In genomic region chr12:93449277-93449676, GRCh38 we compare ENCODE assay signal across 1 cellular context.
A peak's percentile ranks its signal among the peaks of the same experiment; 100 is the strongest.
TF ChIP-seq lines count a peak whose summit lies in the region.

No MANE protein-coding gene starts in this region.

TF ChIP-seq in HepG2, 621 proteins besides CTCF, POLR2A, EP300 and RAD21:
- 0 out of 2 replicates have a peak, but pooled peaks have one; percentile 19 for TF ChIP-seq ZFP82 (CRISPR knock-in tag; IDR thresholded peaks at IDR 0.05; ENCODE audit: borderline replicate concordance)
- TF ChIP-seq, protein P1, sequence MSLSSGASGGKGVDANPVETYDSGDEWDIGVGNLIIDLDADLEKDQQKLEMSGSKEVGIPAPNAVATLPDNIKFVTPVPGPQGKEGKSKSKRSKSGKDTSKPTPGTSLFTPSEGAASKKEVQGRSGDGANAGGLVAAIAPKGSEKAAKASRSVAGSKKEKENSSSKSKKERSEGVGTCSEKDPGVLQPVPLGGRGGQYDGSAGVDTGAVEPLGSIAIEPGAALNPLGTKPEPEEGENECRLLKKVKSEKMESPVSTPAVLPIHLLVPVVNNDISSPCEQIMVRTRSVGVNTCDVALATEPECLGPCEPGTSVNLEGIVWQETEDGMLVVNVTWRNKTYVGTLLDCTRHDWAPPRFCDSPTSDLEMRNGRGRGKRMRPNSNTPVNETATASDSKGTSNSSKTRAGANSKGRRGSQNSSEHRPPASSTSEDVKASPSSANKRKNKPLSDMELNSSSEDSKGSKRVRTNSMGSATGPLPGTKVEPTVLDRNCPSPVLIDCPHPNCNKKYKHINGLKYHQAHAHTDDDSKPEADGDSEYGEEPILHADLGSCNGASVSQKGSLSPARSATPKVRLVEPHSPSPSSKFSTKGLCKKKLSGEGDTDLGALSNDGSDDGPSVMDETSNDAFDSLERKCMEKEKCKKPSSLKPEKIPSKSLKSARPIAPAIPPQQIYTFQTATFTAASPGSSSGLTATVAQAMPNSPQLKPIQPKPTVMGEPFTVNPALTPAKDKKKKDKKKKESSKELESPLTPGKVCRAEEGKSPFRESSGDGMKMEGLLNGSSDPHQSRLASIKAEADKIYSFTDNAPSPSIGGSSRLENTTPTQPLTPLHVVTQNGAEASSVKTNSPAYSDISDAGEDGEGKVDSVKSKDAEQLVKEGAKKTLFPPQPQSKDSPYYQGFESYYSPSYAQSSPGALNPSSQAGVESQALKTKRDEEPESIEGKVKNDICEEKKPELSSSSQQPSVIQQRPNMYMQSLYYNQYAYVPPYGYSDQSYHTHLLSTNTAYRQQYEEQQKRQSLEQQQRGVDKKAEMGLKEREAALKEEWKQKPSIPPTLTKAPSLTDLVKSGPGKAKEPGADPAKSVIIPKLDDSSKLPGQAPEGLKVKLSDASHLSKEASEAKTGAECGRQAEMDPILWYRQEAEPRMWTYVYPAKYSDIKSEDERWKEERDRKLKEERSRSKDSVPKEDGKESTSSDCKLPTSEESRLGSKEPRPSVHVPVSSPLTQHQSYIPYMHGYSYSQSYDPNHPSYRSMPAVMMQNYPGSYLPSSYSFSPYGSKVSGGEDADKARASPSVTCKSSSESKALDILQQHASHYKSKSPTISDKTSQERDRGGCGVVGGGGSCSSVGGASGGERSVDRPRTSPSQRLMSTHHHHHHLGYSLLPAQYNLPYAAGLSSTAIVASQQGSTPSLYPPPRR (CRISPR knock-in tag; IDR thresholded peaks at IDR 0.05; ENCODE audit: borderline replicate concordance) = no peak
